ENCODE assay signal across 8 cellular contexts in genomic region chr2:42117923-42118758, GRCh38. TPM values are rescaled to one million over a fixed set of nuclear protein-coding genes. Genes with fewer than 3 reads are reported as not detected.
DNase-seq lines count a peak whose midpoint lies in the region; ATAC-seq and TF ChIP-seq lines count a peak whose summit lies in the region.

No MANE protein-coding gene starts in this region.

- no peaks in the 10 kb centered on the region for H3K27me3 ChIP-seq in uterus
- no peaks in the 10 kb centered on the region for H3K27me3 ChIP-seq in H7 (ENCODE audit: control insufficient read depth, insufficient read depth, low read length)

- peaks cover 0 to 4% of the 10 kb centered on the region in 2 donors for H3K4me1 ChIP-seq in uterus

- H3K9me3 ChIP-seq in uterus: no peaks in the 10 kb centered on the region

- peak overlapping the region in 1 of 2 donors; percentile 69 for H3K27ac Mint-ChIP-seq in activated naive CD4-positive, alpha-beta T cell treated with anti-CD3 and anti-CD28 coated beads, Interleukin-2, amount 50 U/mL, for 72 hours

- no peaks in the 10 kb centered on the region for H3K9me3 Mint-ChIP-seq in activated naive CD4-positive, alpha-beta T cell treated with anti-CD3 and anti-CD28 coated beads, Interleukin-2, amount 50 U/mL, for 72 hours

- DNase-seq in Daoy (ENCODE audit: low read depth) (peak; percentile 63), HS-5 (ENCODE audit: low read depth) (peak; percentile 89), left lobe of liver (ENCODE audit: low spot score) (peak; percentile 42), uterus (no peak), NCI-H2171 treated with DMSO at 0.1 percent for 48 hours (lab: John Stamatoyannopoulos, UW) (no peak), H7 (no peak)
- DNase-seq in activated naive CD4-positive, alpha-beta T cell treated with anti-CD3 and anti-CD28 coated beads, Interleukin-2, amount 50 U/mL, for 72 hours (ENCODE audit: low spot score in 2 of 2): no peak

- H3K36me3 ChIP-seq in uterus (no peaks in the 10 kb centered on the region), H7 (replicated peaks; ENCODE audit: control insufficient read depth, insufficient read depth, low read length) (no peaks in the 10 kb centered on the region)

- intact Hi-C loops in uterus (cut with DNase I; ENCODE audit: low total_unique reads): no loop called here

- TF ChIP-seq CTCF in uterus (IDR thresholded peaks at IDR 0.05): no peak

- H3K36me3 Mint-ChIP-seq in activated naive CD4-positive, alpha-beta T cell treated with anti-CD3 and anti-CD28 coated beads, Interleukin-2, amount 50 U/mL, for 72 hours: peaks cover 4 to 5% of the 10 kb centered on the region in 2 donors

- no peak overlapping the region for H3K4me3 ChIP-seq in uterus
- no peak overlapping the region for H3K4me3 ChIP-seq in H7 (ENCODE audit: insufficient read depth, low read depth, low read length)

- ATAC-seq in GM21515 (IDR thresholded peaks at IDR 0.05; ENCODE audit: unreplicated experiment) (peak; percentile 93), left lobe of liver (peak; percentile 37)
- ATAC-seq in activated naive CD4-positive, alpha-beta T cell treated with anti-CD3 and anti-CD28 coated beads, Interleukin-2, amount 50 U/mL, for 72 hours: peak; percentile 77 to 95

- peak overlapping the region; percentile 2 to 35 for H3K27ac ChIP-seq in uterus

- no peak for TF ChIP-seq POLR2A in uterus (IDR thresholded peaks at IDR 0.05)

RNA-seq across cellular contexts. Expression of gene EML4, which starts 51.0 kb away (rescaled TPM):
- total RNA-seq in Daoy (2014; rRNA removed; shearing (Covaris generic)): 35.2 and 36.1 TPM in 2 replicates
- 10 to 100 TPM; 56.6 to 85.7 TPM for total RNA-seq in activated naive CD4-positive, alpha-beta T cell treated with anti-CD3 and anti-CD28 coated beads, Interleukin-2, amount 50 U/mL, for 72 hours
- total RNA-seq in left lobe of liver: 30.4 TPM
- total RNA-seq in uterus: 10 to 100 TPM; 27.4 to 96.8 (median 58.0) TPM
- total RNA-seq in H7 (2014; rRNA removed; shearing (Covaris generic)): 61.1 and 90.4 TPM in 2 replicates

Comparison
In these comparisons a context has a peak if more than half of its experiments do, and no peak if none do; other contexts are left out.
1. DNase-seq: peak in Daoy (single experiment), HS-5 (single experiment) and left lobe of liver (single experiment); none in activated naive CD4-positive, alpha-beta T cell treated with anti-CD3 and anti-CD28 coated beads, Interleukin-2, amount 50 U/mL, for 72 hours (0 of 2), uterus (0 of 2), NCI-H2171 treated with DMSO at 0.1 percent for 48 hours (single experiment) and H7 (single experiment).
2. ATAC-seq: peak in every context shown above with its lines; median percentile 93 in GM21515; 86 in activated naive CD4-positive, alpha-beta T cell treated with anti-CD3 and anti-CD28 coated beads, Interleukin-2, amount 50 U/mL, for 72 hours; 37 in left lobe of liver.